In the genomic region with DNA sequence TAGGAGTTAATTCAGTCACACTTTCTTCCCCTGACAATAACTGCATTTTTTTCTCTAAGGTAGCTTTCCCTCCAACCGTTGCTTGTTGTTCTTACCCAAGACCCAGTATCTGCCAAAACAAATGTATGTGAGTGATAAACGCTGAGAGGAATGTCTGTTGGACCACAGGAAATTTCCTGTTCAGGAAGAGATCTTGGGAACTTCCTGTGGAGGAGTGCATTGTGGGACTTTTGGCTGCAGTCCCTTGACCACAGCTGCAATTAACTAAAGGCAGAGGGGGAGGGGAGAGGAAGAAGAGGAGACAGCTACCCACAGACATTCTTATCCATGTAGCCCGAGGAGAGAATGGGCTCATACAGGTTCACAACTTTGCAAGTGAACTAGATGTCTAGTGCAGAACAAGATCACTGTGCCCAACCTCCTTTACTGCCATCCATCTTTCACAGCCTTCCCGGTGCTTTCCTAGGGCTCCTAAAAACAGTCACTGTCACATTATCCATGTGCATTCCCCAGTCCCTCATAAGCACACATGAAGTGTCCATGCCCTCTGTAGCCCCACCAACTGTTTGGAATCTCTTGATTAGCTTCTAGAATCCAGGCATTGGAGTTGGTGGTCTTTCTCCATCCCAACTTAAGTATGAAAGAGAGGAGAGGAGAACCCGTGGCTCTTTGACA, we compare ENCODE assay signal across 10 cellular contexts.
DNase-seq lines count a peak whose midpoint lies in the region; ATAC-seq and TF ChIP-seq lines count a peak whose summit lies in the region.
"Had no signal": no experiment of that assay in that cellular context is flagged by ENCODE, and none has a peak within 500 bp of the region (broad histone marks: within the 10 kb centered on the region; RNA-seq: fewer than 3 reads in every experiment).

No MANE protein-coding gene starts in this region.

- no peaks in the 10 kb centered on the region for H3K9me3 ChIP-seq in ascending aorta
- no peaks in the 10 kb centered on the region for H3K9me3 ChIP-seq in vagina

- H3K36me3 Mint-ChIP-seq in memory B cell = peaks cover 25% of the 10 kb centered on the region

- no peak overlapping the region for H3K4me3 ChIP-seq in ascending aorta
- H3K4me3 ChIP-seq in vagina = no peak overlapping the region

- H3K36me3 ChIP-seq in ascending aorta (no peaks in the 10 kb centered on the region), vagina (no peaks in the 10 kb centered on the region)

- H3K4me1 ChIP-seq in ascending aorta (peaks cover 19 to 34% of the 10 kb centered on the region in 2 donors), vagina (peaks cover 23% of the 10 kb centered on the region)

- no peaks in the 10 kb centered on the region for H3K9me3 Mint-ChIP-seq in memory B cell

- TF ChIP-seq POLR2A in vagina (IDR thresholded peaks at IDR 0.05) = no peak

- no peak for ATAC-seq in memory B cell (ENCODE audit: low read depth)
- no peak for ATAC-seq in GM21515 (IDR thresholded peaks at IDR 0.05; ENCODE audit: unreplicated experiment)
- no peak for ATAC-seq in GM21576 (IDR thresholded peaks at IDR 0.05; ENCODE audit: unreplicated experiment)

- DNase-seq in CMK (ENCODE audit: low read depth) = peak; percentile 99
- DNase-seq in M059J (ENCODE audit: low read depth) = peak; percentile 95
- DNase-seq in ascending aorta (ENCODE audit: low spot score in 2 of 2) = no peak
- no peak for DNase-seq in memory B cell (ENCODE audit: low spot score in 2 of 2)
- DNase-seq in vagina (ENCODE audit: extremely low spot score in 2 of 2) = no peak
- DNase-seq in NCI-H2171 treated with DMSO at 0.1 percent for 48 hours (lab: John Stamatoyannopoulos, UW) = no peak
- DNase-seq: activated naive CD4-positive, alpha-beta T cell; NCI-H1105 had no signal

- H3K27ac Mint-ChIP-seq in memory B cell = peak overlapping the region; percentile 46

- peaks cover 33% of the 10 kb centered on the region for H3K4me1 Mint-ChIP-seq in memory B cell

- TF ChIP-seq CTCF in ascending aorta (IDR thresholded peaks at IDR 0.05) (no peak), vagina (IDR thresholded peaks at IDR 0.05) (no peak)

- no peaks in the 10 kb centered on the region for H3K27me3 Mint-ChIP-seq in memory B cell

- intact Hi-C loops in ascending aorta (cut with DNase I) = loop anchor here (5.0 to 10.0 kb wide), 3 partner anchors 33 to 144 kb away; no protein-coding TSS in a partner anchor
- intact Hi-C loops in vagina (cut with DNase I) = no loop called here

- no peak overlapping the region for H3K4me3 Mint-ChIP-seq in memory B cell

- peak overlapping the region; percentile 80 to 91 for H3K27ac ChIP-seq in ascending aorta
- H3K27ac ChIP-seq in vagina = no peak overlapping the region

- H3K27me3 ChIP-seq in ascending aorta (no peaks in the 10 kb centered on the region), vagina (no peaks in the 10 kb centered on the region)

Comparison
In these comparisons a context has a peak if more than half of its experiments do, and no peak if none do; other contexts are left out.
1. DNase-seq: peak in CMK (single experiment) and M059J (single experiment); none in ascending aorta (0 of 2), memory B cell (0 of 2), vagina (0 of 2) and NCI-H2171 treated with DMSO at 0.1 percent for 48 hours (single experiment).